Comparison of ENCODE assay signal across 27 cellular contexts in genomic region chr16:20976568-20976967, GRCh38.
"Had no signal": no experiment of that assay in that cellular context is flagged by ENCODE, and none has a peak within 500 bp of the region (broad histone marks: within the 10 kb centered on the region; RNA-seq: fewer than 3 reads in every experiment).

No MANE protein-coding gene starts in this region.

- DNase-seq: activated CD4-positive, alpha-beta T cell treated with anti-CD3 and anti-CD28 coated beads for 48 hours; activated CD4-positive, alpha-beta T cell treated with anti-CD3 and anti-CD28 coated beads, Interleukin-2, amount 50 U/mL, for 48 hours; activated CD8-positive, alpha-beta memory T cell treated with anti-CD3 and anti-CD28 coated beads for 24 hours; activated effector memory CD4-positive, alpha-beta T cell treated with Interleukin-2 at 50 U/mL for 16 hours; activated naive CD4-positive, alpha-beta T cell treated with Interleukin-2 at 50 U/mL for 16 hours; adrenal gland; aorta; body of pancreas; dermis blood vessel endothelial cell; effector CD4-positive, alpha-beta T cell; foreskin keratinocyte; heart left ventricle; hypothalamus; immature natural killer cell; kidney; left colon; mammary epithelial cell; naive B cell; nephron progenitor cell; ovary; retina; sigmoid colon; small intestine; stimulated activated CD4-positive, alpha-beta T cell treated with anti-CD3 and anti-CD28 coated beads, Interleukin-4, amount 100 ng/mL, for 24 hours; stimulated activated naive CD8-positive, alpha-beta T cell treated with anti-CD3 and anti-CD28 coated beads, Interleukin-15, amount 100 ng/mL, for 72 hours; substantia nigra; WERI-Rb-1 had no signal
